8 cellular contexts compared by ENCODE assay signal in genomic region chr16:75148311-75149195, GRCh38. TPM values are rescaled to one million over a fixed set of nuclear protein-coding genes. Genes with fewer than 3 reads are reported as not detected.
DNase-seq lines count a peak whose midpoint lies in the region; ATAC-seq and TF ChIP-seq lines count a peak whose summit lies in the region.

Gene ZFP1 (plus strand): TSS chr16:75148524. CDS start chr16:75152952, 4,428 bp downstream.

- no peaks in the 10 kb centered on the region for H3K9me3 ChIP-seq in testis

- WGBS in testis, 2 donors: 0 to 1% methylated on average over 16 to 80 of the region's 93 CpGs

- peaks cover 11% of the 10 kb centered on the region for H3K9me3 Mint-ChIP-seq in activated naive CD4-positive, alpha-beta T cell treated with anti-CD3 and anti-CD28 coated beads, Interleukin-2, amount 50 U/mL, for 24 hours

- peaks cover 23% of the 10 kb centered on the region for H3K36me3 Mint-ChIP-seq in activated naive CD4-positive, alpha-beta T cell treated with anti-CD3 and anti-CD28 coated beads, Interleukin-2, amount 50 U/mL, for 24 hours

- peak within 1 kb of the TSS; percentile 99 for H3K27ac ChIP-seq in testis

- intact Hi-C loops in testis (cut with DNase I; ENCODE audit: low total_unique reads): no loop called here

- TF ChIP-seq POLR2A in GM10847 (IDR thresholded peaks at IDR 0.05; ENCODE audit: extremely low read depth, insufficient read length) (peak; percentile 62), testis (IDR thresholded peaks at IDR 0.05) (no peak)

- TF ChIP-seq CTCF in omental fat pad (IDR thresholded peaks at IDR 0.05) (no peak), testis (IDR thresholded peaks at IDR 0.05) (no peak)

- peak within 1 kb of the TSS; percentile 90 for H3K4me3 Mint-ChIP-seq in activated naive CD4-positive, alpha-beta T cell treated with anti-CD3 and anti-CD28 coated beads, Interleukin-2, amount 50 U/mL, for 24 hours

- peak within 1 kb of the TSS; percentile 97 to 99 for H3K4me3 ChIP-seq in testis

- DNase-seq in NCI-H1105 (lab: John Stamatoyannopoulos, UW) (peak; percentile 82), SKM-1 (lab: John Stamatoyannopoulos, UW; ENCODE audit: unreplicated experiment) (peak; percentile 79), glomerular visceral epithelial cell (ENCODE audit: extremely low spot score) (peak; percentile 89), omental fat pad (ENCODE audit: low spot score) (peak; percentile 94), testis (peak; percentile 98)

- H3K36me3 ChIP-seq in testis (ENCODE audit: low read depth, missing control alignments): no peaks in the 10 kb centered on the region

- no peaks in the 10 kb centered on the region for H3K27me3 ChIP-seq in testis

- ATAC-seq in HG02642 (IDR thresholded peaks at IDR 0.05; ENCODE audit: poor library complexity, unreplicated experiment): peak; percentile 83
- peak; percentile 99 for ATAC-seq in omental fat pad (ENCODE audit: low FRiP score)

- H3K4me1 ChIP-seq in testis: no peaks in the 10 kb centered on the region

- H3K4me1 Mint-ChIP-seq in activated naive CD4-positive, alpha-beta T cell treated with anti-CD3 and anti-CD28 coated beads, Interleukin-2, amount 50 U/mL, for 24 hours: peaks cover 41% of the 10 kb centered on the region

- H3K27me3 Mint-ChIP-seq in activated naive CD4-positive, alpha-beta T cell treated with anti-CD3 and anti-CD28 coated beads, Interleukin-2, amount 50 U/mL, for 24 hours: no peaks in the 10 kb centered on the region

- peak within 1 kb of the TSS; percentile 84 for H3K27ac Mint-ChIP-seq in activated naive CD4-positive, alpha-beta T cell treated with anti-CD3 and anti-CD28 coated beads, Interleukin-2, amount 50 U/mL, for 24 hours

RNA-seq across cellular contexts. Expression of gene ZFP1, which starts in this region (rescaled TPM):
- total RNA-seq in omental fat pad (10 to 100 TPM in 1 of 4 donors, 1 to 10 TPM in 3; 5.5 to 12.6 (median 7.0) TPM), testis (10 to 100 TPM; 12.3 to 14.6 TPM)
- 14.0 TPM for polyA plus RNA-seq in testis (ENCODE audit: insufficient read depth, low read depth, low replicate concordance)

Comparison
In these comparisons a context has a peak if more than half of its experiments do, and no peak if none do; other contexts are left out.
1. Peak in every context shown above with its lines: DNase-seq, ATAC-seq, H3K4me3 ChIP-seq and H3K27ac ChIP-seq.